27 cellular contexts compared by ENCODE assay signal in the genomic region with DNA sequence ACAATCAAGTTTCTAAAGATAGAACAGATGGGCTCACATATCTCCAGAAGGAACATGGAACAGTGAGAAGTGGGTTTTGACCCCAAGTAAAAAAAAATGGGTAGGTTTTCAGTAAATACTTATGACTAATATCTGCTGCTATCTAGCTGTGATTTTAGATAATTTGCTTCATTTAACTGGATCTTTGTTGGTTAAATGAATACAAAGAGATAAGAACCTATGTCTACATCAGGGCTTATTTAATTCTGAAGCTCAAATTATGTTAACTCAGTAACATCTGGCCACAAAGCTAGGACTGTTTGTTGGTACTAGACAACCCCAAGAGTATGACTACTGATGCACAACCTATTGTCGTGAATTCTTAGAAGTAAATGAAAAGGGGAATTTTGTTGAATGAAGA.
"Had no signal": no experiment of that assay in that cellular context is flagged by ENCODE, and none has a peak within 500 bp of the region (broad histone marks: within the 10 kb centered on the region; RNA-seq: fewer than 3 reads in every experiment).

No MANE protein-coding gene starts in this region.

- H3K4me3 ChIP-seq: breast epithelium, cardiac muscle cell, colonic mucosa, esophagus squamous epithelium, gastrocnemius medialis, heart left ventricle had no signal

- DNase-seq: activated CD4-positive, alpha-beta T cell treated with anti-CD3 and anti-CD28 coated beads for 36 hours; activated CD4-positive, alpha-beta T cell treated with anti-CD3 and anti-CD28 coated beads, Interleukin-2, amount 10 ng/mL, durations not matched to agents 7 days and 5 days; activated CD4-positive, alpha-beta T cell treated with anti-CD3 and anti-CD28 coated beads, Interleukin-2, amount 50 U/mL, for 48 hours; activated CD4-positive, CD25-positive, alpha-beta regulatory T cell; activated CD4-positive, CD25-positive, alpha-beta regulatory T cell treated with anti-CD3 and anti-CD28 coated beads, Interleukin-2, amount 50 U/mL, for 72 hours; activated CD8-positive, alpha-beta memory T cell treated with anti-CD3 and anti-CD28 coated beads for 24 hours; activated CD8-positive, alpha-beta T cell treated with anti-CD3 and anti-CD28 coated beads for 36 hours; activated effector memory CD4-positive, alpha-beta T cell treated with Interleukin-2 at 50 U/mL for 16 hours; activated gamma-delta T cell treated with Interleukin-2 at 50 U/mL for 16 hours; activated naive CD4-positive, alpha-beta T cell treated with anti-CD3 and anti-CD28 coated beads, Interleukin-2, amount 50 U/mL, for 16 hours; activated naive CD4-positive, alpha-beta T cell treated with Interleukin-2 at 50 U/mL for 16 hours; activated T-cell treated with anti-CD3 and anti-CD28 coated beads, Interleukin-2, amount 50 U/mL, for 4 hours; anterior cingulate cortex; central memory CD4-positive, alpha-beta T cell; cerebellar nuclear complex; colonic mucosa; effector CD8-positive, alpha-beta T cell; esophagus squamous epithelium; gastrocnemius medialis; glutamatergic neuron; heart left ventricle had no signal

- H3K36me3 ChIP-seq: breast epithelium, cardiac muscle cell, colonic mucosa, esophagus squamous epithelium, gastrocnemius medialis, heart left ventricle had no signal

- H3K4me1 Mint-ChIP-seq: activated CD4-positive, alpha-beta T cell treated with anti-CD3 and anti-CD28 coated beads for 36 hours; activated CD4-positive, alpha-beta T cell treated with anti-CD3 and anti-CD28 coated beads, Interleukin-2, amount 10 ng/mL, durations not matched to agents 7 days and 5 days; activated T-helper 17 cell treated with anti-CD3 and anti-CD28 coated beads, Interleukin-2, amount 50 U/mL, for 72 hours had no signal

- ATAC-seq: activated CD4-positive, alpha-beta T cell treated with anti-CD3 and anti-CD28 coated beads for 36 hours; activated CD8-positive, alpha-beta T cell treated with anti-CD3 and anti-CD28 coated beads for 36 hours; activated T-cell treated with anti-CD3 and anti-CD28 coated beads, Interleukin-2, amount 50 U/mL, for 4 hours; activated T-helper 17 cell treated with anti-CD3 and anti-CD28 coated beads, Interleukin-2, amount 50 U/mL, for 72 hours; gastrocnemius medialis; heart left ventricle had no signal

- H3K27ac Mint-ChIP-seq: activated CD4-positive, alpha-beta T cell treated with anti-CD3 and anti-CD28 coated beads for 36 hours; activated CD4-positive, alpha-beta T cell treated with anti-CD3 and anti-CD28 coated beads, Interleukin-2, amount 10 ng/mL, durations not matched to agents 7 days and 5 days; activated CD8-positive, alpha-beta T cell treated with anti-CD3 and anti-CD28 coated beads for 36 hours; activated naive CD8-positive, alpha-beta T cell; activated T-helper 17 cell treated with anti-CD3 and anti-CD28 coated beads, Interleukin-2, amount 50 U/mL, for 72 hours had no signal

- H3K27me3 ChIP-seq: breast epithelium, cardiac muscle cell, colonic mucosa, esophagus squamous epithelium, gastrocnemius medialis, heart left ventricle had no signal

- H3K4me1 ChIP-seq: breast epithelium, colonic mucosa, gastrocnemius medialis, heart left ventricle had no signal

- H3K4me3 Mint-ChIP-seq: activated CD4-positive, alpha-beta T cell treated with anti-CD3 and anti-CD28 coated beads for 36 hours; activated CD4-positive, alpha-beta T cell treated with anti-CD3 and anti-CD28 coated beads, Interleukin-2, amount 10 ng/mL, durations not matched to agents 7 days and 5 days; activated CD8-positive, alpha-beta T cell treated with anti-CD3 and anti-CD28 coated beads for 36 hours; activated naive CD8-positive, alpha-beta T cell; activated T-cell treated with anti-CD3 and anti-CD28 coated beads, Interleukin-2, amount 50 U/mL, for 4 hours; activated T-helper 17 cell treated with anti-CD3 and anti-CD28 coated beads, Interleukin-2, amount 50 U/mL, for 72 hours; brain had no signal

- H3K9me3 ChIP-seq: breast epithelium, colonic mucosa, esophagus squamous epithelium, gastrocnemius medialis, heart left ventricle had no signal

- H3K27ac ChIP-seq: breast epithelium, cardiac muscle cell, colonic mucosa, epithelial cell of prostate, esophagus squamous epithelium, gastrocnemius medialis, heart left ventricle had no signal

- H3K9me3 Mint-ChIP-seq: activated CD8-positive, alpha-beta T cell treated with anti-CD3 and anti-CD28 coated beads for 36 hours; activated T-cell treated with anti-CD3 and anti-CD28 coated beads, Interleukin-2, amount 50 U/mL, for 4 hours; activated T-helper 17 cell treated with anti-CD3 and anti-CD28 coated beads, Interleukin-2, amount 50 U/mL, for 72 hours had no signal

- H3K36me3 Mint-ChIP-seq: activated naive CD8-positive, alpha-beta T cell; brain had no signal

- H3K27me3 Mint-ChIP-seq: activated naive CD8-positive, alpha-beta T cell had no signal
